ENCODE assay signal across 16 cellular contexts in the genomic region with DNA sequence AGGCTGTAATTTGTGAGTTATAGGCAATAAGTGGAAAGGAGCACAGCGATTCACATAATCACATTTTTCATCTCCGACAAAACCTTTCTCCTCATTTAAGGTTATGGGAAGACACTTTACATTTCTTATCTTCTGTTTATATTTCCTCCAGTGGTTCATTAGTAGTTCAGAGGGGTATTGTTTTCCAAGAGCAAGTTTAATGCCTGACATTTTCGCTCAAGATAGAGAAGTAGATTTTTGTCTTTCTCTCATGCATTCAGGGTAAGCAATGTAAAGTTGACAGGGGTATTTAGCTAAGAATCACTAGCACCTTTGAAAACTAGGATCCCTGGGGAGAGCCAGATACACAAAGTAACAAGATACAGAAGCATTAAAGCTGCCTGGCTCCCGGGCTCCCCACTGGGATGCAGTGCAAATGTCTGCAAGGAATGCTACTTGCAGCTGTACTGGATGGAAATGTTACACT.
DNase-seq lines count a peak whose midpoint lies in the region; TF ChIP-seq lines count a peak whose summit lies in the region.
"Had no signal": no experiment of that assay in that cellular context is flagged by ENCODE, and none has a peak within 500 bp of the region (broad histone marks: within the 10 kb centered on the region; RNA-seq: fewer than 3 reads in every experiment).

No MANE protein-coding gene starts in this region.

- TF ChIP-seq CTCF in A673 (conservative IDR thresholded peaks at IDR 0.05; ENCODE audit: low read depth, low read length): no peak

- H3K36me3 ChIP-seq in A673 (ENCODE audit: insufficient read depth, low read length, poor library complexity, severe bottlenecking) (no peaks in the 10 kb centered on the region), iPS-20b (ENCODE audit: insufficient read depth, low read depth, low read length) (no peaks in the 10 kb centered on the region)
- H3K36me3 ChIP-seq: upper lobe of left lung had no signal

- H3K27ac ChIP-seq in A673 (ENCODE audit: low read depth, low read length, poor library complexity, severe bottlenecking) (no peak overlapping the region), iPS-20b (ENCODE audit: low read length) (no peak overlapping the region)
- H3K27ac ChIP-seq: upper lobe of left lung had no signal

- H3K4me3 ChIP-seq in A673 (ENCODE audit: low read depth, low read length, poor library complexity, severe bottlenecking): no peak overlapping the region
- 0 out of 2 replicates have a peak overlapping the region, but pooled peaks have one; percentile 9 for H3K4me3 ChIP-seq in iPS-20b (ENCODE audit: low read length)
- H3K4me3 ChIP-seq: upper lobe of left lung had no signal

- BruUV-seq in A673 (replicated peaks; lab: Mats Ljungman, UMichigan): no TSS peak

- DNase-seq in A673 (ENCODE audit: low spot score) (peak; percentile 63), HEK293T (ENCODE audit: extremely low spot score) (peak; percentile 58), NCI-H526 (lab: John Stamatoyannopoulos, UW) (peak; percentile 45 to 69), NCI-H187 treated with DMSO at 0.1 percent for 48 hours (lab: John Stamatoyannopoulos, UW) (no peak)
- DNase-seq in stimulated activated CD4-positive, alpha-beta T cell treated with anti-CD3 and anti-CD28 coated beads, Interleukin-15, amount 100 ng/mL, for 24 hours: no peak
- no peak for DNase-seq in activated CD4-positive, alpha-beta T cell treated with anti-CD3 and anti-CD28 coated beads, Interleukin-2, amount 50 U/mL, for 48 hours
- no peak for DNase-seq in activated CD8-positive, alpha-beta memory T cell treated with anti-CD3 and anti-CD28 coated beads for 24 hours
- DNase-seq: activated CD4-positive, alpha-beta T cell treated with anti-CD3 and anti-CD28 coated beads, Interleukin-2, amount 50 U/mL, for 1 hour; activated naive CD8-positive, alpha-beta T cell treated with anti-CD3 and anti-CD28 coated beads, Interleukin-2, amount 50 U/mL, for 24 hours; activated T-cell treated with anti-CD3 and anti-CD28 coated beads, Interleukin-2, amount 50 U/mL, for 72 hours; foreskin fibroblast; immature natural killer cell; nucleus accumbens; SHP77 treated with DMSO at 0.1 percent for 48 hours; upper lobe of left lung had no signal

- H3K4me1 ChIP-seq in A673 (ENCODE audit: insufficient read depth, low read length, poor library complexity, severe bottlenecking) (peaks cover 14% of the 10 kb centered on the region), iPS-20b (ENCODE audit: insufficient read depth, low read length) (peaks cover 22% of the 10 kb centered on the region; the same call in 1 of the 2 replicates)
- H3K4me1 ChIP-seq: upper lobe of left lung had no signal

- intact Hi-C loops in A673 (cut with micrococcal nuclease; ENCODE audit: unreplicated experiment): no loop called here

- H3K27me3 ChIP-seq in A673 (replicated peaks; ENCODE audit: insufficient read depth, low read depth, low read length, poor library complexity): no peaks in the 10 kb centered on the region
- no peaks in the 10 kb centered on the region for H3K27me3 ChIP-seq in iPS-20b (ENCODE audit: insufficient read depth, low read length)
- H3K27me3 ChIP-seq: upper lobe of left lung had no signal

- CTCF ChIA-PET in A673 (lab: Charles Lee): no interaction called here
- CTCF ChIA-PET in HEK293T (lab: Yijun Ruan, JAX): interaction anchor here (0.9 kb wide), 1 partner anchor 11 kb away, joined by 3 read pairs; no protein-coding TSS in a partner anchor

- POLR2A ChIA-PET in A673 (lab: Charles Lee; ENCODE audit: low non-redundant PET) (no interaction called here), HEK293T (lab: Yijun Ruan, JAX) (no interaction called here)

- no peak overlapping the region for H3K9ac ChIP-seq in iPS-20b (ENCODE audit: low read depth, low read length)

- H3K9me3 ChIP-seq in A673 (ENCODE audit: low read depth, low read length, poor library complexity, severe bottlenecking): no peaks in the 10 kb centered on the region
- H3K9me3 ChIP-seq in iPS-20b (ENCODE audit: insufficient read depth, low read depth, low read length): no peaks in the 10 kb centered on the region
- H3K9me3 ChIP-seq: upper lobe of left lung had no signal

TF ChIP-seq in HEK293T, 16 proteins besides CTCF, POLR2A, EP300 and RAD21:
- no peak for TF ChIP-seq SUZ12 (IDR thresholded peaks at IDR 0.05)
- peak; percentile 57 for TF ChIP-seq CTBP1 (IDR thresholded peaks at IDR 0.05; ENCODE audit: borderline replicate concordance)
- TF ChIP-seq, protein P1, sequence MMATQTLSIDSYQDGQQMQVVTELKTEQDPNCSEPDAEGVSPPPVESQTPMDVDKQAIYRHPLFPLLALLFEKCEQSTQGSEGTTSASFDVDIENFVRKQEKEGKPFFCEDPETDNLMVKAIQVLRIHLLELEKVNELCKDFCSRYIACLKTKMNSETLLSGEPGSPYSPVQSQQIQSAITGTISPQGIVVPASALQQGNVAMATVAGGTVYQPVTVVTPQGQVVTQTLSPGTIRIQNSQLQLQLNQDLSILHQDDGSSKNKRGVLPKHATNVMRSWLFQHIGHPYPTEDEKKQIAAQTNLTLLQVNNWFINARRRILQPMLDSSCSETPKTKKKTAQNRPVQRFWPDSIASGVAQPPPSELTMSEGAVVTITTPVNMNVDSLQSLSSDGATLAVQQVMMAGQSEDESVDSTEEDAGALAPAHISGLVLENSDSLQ (IDR thresholded peaks at IDR 0.05): peak; percentile 78

Comparison
In these comparisons a context has a peak if more than half of its experiments do, and no peak if none do; other contexts are left out.
1. DNase-seq: peak in A673 (single experiment), HEK293T (single experiment) and NCI-H526 (2 of 2); none in stimulated activated CD4-positive, alpha-beta T cell treated with anti-CD3 and anti-CD28 coated beads, Interleukin-15, amount 100 ng/mL, for 24 hours (single experiment), activated CD4-positive, alpha-beta T cell treated with anti-CD3 and anti-CD28 coated beads, Interleukin-2, amount 50 U/mL, for 48 hours (0 of 2), NCI-H187 treated with DMSO at 0.1 percent for 48 hours (single experiment) and activated CD8-positive, alpha-beta memory T cell treated with anti-CD3 and anti-CD28 coated beads for 24 hours (single experiment).